Comparison of ENCODE assay signal across 9 cellular contexts in the genomic region with DNA sequence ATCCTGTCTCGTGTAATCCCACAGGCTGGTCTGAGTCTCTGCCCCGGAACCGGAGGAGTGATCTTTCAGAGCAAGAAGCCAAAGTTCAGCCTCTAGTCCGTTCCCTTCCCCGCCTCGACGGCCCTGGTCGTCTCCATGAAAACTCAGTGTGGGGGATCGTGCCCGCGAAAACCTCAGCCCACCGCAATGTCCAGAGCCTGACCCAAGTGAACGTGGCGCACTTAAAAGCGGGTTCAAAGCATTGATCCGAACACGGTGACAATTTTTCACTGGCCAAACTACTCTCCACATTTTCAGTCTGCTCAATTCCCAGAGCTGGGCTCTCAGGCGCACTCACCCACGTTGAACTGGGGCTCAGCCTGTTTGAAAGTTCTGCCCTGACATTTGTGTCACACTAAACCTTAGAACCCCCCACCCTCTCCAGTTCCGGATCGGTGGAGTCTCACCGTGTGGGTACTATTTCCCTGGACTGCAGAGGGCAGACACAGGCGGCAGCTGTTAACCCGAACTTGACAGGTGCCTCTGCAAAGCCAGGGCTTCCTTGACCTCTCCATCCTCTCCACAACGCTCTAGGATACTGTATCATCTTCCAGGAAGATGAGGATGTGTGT. TPM values are rescaled to one million over a fixed set of nuclear protein-coding genes. Genes with fewer than 3 reads are reported as not detected.
DNase-seq lines count a peak whose midpoint lies in the region; ATAC-seq, FAIRE-seq and TF ChIP-seq lines count a peak whose summit lies in the region.
"Had no signal": no experiment of that assay in that cellular context is flagged by ENCODE, and none has a peak within 500 bp of the region (broad histone marks: within the 10 kb centered on the region; RNA-seq: fewer than 3 reads in every experiment).

No MANE protein-coding gene starts in this region.

- peak overlapping the region; percentile 47 for H2BK5ac ChIP-seq in mesendoderm (ENCODE audit: low read length)

- peak overlapping the region; percentile 39 for H2BK120ac ChIP-seq in mesendoderm (ENCODE audit: low read depth, low read length)

- peak overlapping the region; percentile 75 for H3K9ac ChIP-seq in mesendoderm (ENCODE audit: low read length)

- H3K9me3 Mint-ChIP-seq in T-helper 1 cell treated with Interleukin-12 subunit alpha and Interleukin-12 subunit beta and Interleukin-4 antibody, amounts not matched to agents 30 μg/mL and 1 μg/mL, for 36 hours: no peaks in the 10 kb centered on the region
- H3K9me3 Mint-ChIP-seq in dendritic cell treated with granulocyte-macrophage colony-stimulating factor and Interleukin-4, amounts not matched to agents 40 ng/mL and 50 ng/mL, for 4 days: no peaks in the 10 kb centered on the region

- TF ChIP-seq CTCF in PC-9 (conservative IDR thresholded peaks at IDR 0.05): no peak

- no peaks in the 10 kb centered on the region for H4K20me1 ChIP-seq in PC-9 (ENCODE audit: insufficient read depth)

- peak overlapping the region; percentile 94 for H2AFZ ChIP-seq in PC-9

- no peak overlapping the region for H3K27ac ChIP-seq in PC-9
- H3K27ac ChIP-seq in mesendoderm (ENCODE audit: low read depth, low read length): no peak overlapping the region

- H3K79me2 ChIP-seq in PC-9 (ENCODE audit: low read depth) (no peaks in the 10 kb centered on the region), mesendoderm (ENCODE audit: control insufficient read depth, insufficient read depth, low read length) (peaks cover 5% of the 10 kb centered on the region)

- CTCF ChIA-PET in PC-9 (lab: Charles Lee): interaction anchor here (0.6 to 0.7 kb wide), 2 partner anchors 40 to 168 kb away, joined by 3 to 7 read pairs; no protein-coding TSS in a partner anchor

- no peaks in the 10 kb centered on the region for H3F3A ChIP-seq in PC-9 (ENCODE audit: insufficient read depth, low read depth)

- H3K36me3 ChIP-seq in PC-9 (ENCODE audit: low read depth): no peaks in the 10 kb centered on the region
- H3K36me3 ChIP-seq in mesendoderm (ENCODE audit: control insufficient read depth, insufficient read depth, low read length): no peaks in the 10 kb centered on the region

- H3K27me3 Mint-ChIP-seq in T-helper 1 cell treated with Interleukin-12 subunit alpha and Interleukin-12 subunit beta and Interleukin-4 antibody, amounts not matched to agents 30 μg/mL and 1 μg/mL, for 36 hours (ENCODE audit: low read depth): peaks cover 67% of the 10 kb centered on the region
- H3K27me3 Mint-ChIP-seq in dendritic cell treated with granulocyte-macrophage colony-stimulating factor and Interleukin-4, amounts not matched to agents 40 ng/mL and 50 ng/mL, for 4 days: peaks cover 75% of the 10 kb centered on the region

- H4K8ac ChIP-seq in mesendoderm (ENCODE audit: low read depth, low read length): no peak overlapping the region

- no peak for ATAC-seq in HG03108 (IDR thresholded peaks at IDR 0.05; ENCODE audit: unreplicated experiment)

- H3K4me1 Mint-ChIP-seq in T-helper 1 cell treated with Interleukin-12 subunit alpha and Interleukin-12 subunit beta and Interleukin-4 antibody, amounts not matched to agents 30 μg/mL and 1 μg/mL, for 36 hours (ENCODE audit: low read depth): peaks cover 11% of the 10 kb centered on the region
- H3K4me1 Mint-ChIP-seq in dendritic cell treated with granulocyte-macrophage colony-stimulating factor and Interleukin-4, amounts not matched to agents 40 ng/mL and 50 ng/mL, for 4 days (ENCODE audit: low read depth): peaks cover 20% of the 10 kb centered on the region

- H3K4me3 ChIP-seq in PC-9 (peak overlapping the region; percentile 89), mesendoderm (ENCODE audit: low read length) (peak overlapping the region; percentile 33)

- no peaks in the 10 kb centered on the region for H3K9me2 ChIP-seq in PC-9 (ENCODE audit: insufficient read depth)

- H3K4ac ChIP-seq in mesendoderm (ENCODE audit: low read depth, low read length): no peak overlapping the region

- peaks cover 5% of the 10 kb centered on the region for H3K79me1 ChIP-seq in mesendoderm (ENCODE audit: low read length)

- H3K18ac ChIP-seq in mesendoderm (ENCODE audit: low read length): peak overlapping the region; percentile 92

- FAIRE-seq in urothelium cell line (lab: Jason Lieb, UNC): peak; percentile 61

- no peak overlapping the region for H2AK5ac ChIP-seq in mesendoderm (ENCODE audit: low read length)

- no peak for DNase-seq in T-helper 1 cell
- DNase-seq in PC-9: peak in 1 of 2 experiments; percentile 21
- peak; percentile 60 for DNase-seq in mesendoderm
- DNase-seq in urothelium cell line (ENCODE audit: low spot score): peak; percentile 49
- DNase-seq in cerebellar nuclear complex (lab: John Stamatoyannopoulos, UW): no peak
- DNase-seq: DND-41 had no signal

- H3K4me1 ChIP-seq in PC-9 (replicated peaks; ENCODE audit: insufficient read depth): peaks cover 13% of the 10 kb centered on the region; the same call in 1 of the 2 replicates
- no peaks in the 10 kb centered on the region for H3K4me1 ChIP-seq in mesendoderm (ENCODE audit: control insufficient read depth, low read depth, low read length)

- peak overlapping the region; percentile 82 for H3K56ac ChIP-seq in mesendoderm (ENCODE audit: low read length)

- no peak overlapping the region for H3K27ac Mint-ChIP-seq in T-helper 1 cell treated with Interleukin-12 subunit alpha and Interleukin-12 subunit beta and Interleukin-4 antibody, amounts not matched to agents 30 μg/mL and 1 μg/mL, for 36 hours
- peak overlapping the region; percentile 44 for H3K27ac Mint-ChIP-seq in dendritic cell treated with granulocyte-macrophage colony-stimulating factor and Interleukin-4, amounts not matched to agents 40 ng/mL and 50 ng/mL, for 4 days

- peak overlapping the region; percentile 76 for H3K23ac ChIP-seq in mesendoderm (ENCODE audit: low read length)

- intact Hi-C loops in PC-9 (cut with micrococcal nuclease; ENCODE audit: unreplicated experiment): loop anchor here (2.0 to 5.0 kb wide), 4 partner anchors 167 to 747 kb away; no protein-coding TSS in a partner anchor
- intact Hi-C loops in dendritic cell treated with granulocyte-macrophage colony-stimulating factor and Interleukin-4, amounts not matched to agents 40 ng/mL and 50 ng/mL, for 4 days (cut with micrococcal nuclease): no loop called here

- H3K4me3 Mint-ChIP-seq in T-helper 1 cell treated with Interleukin-12 subunit alpha and Interleukin-12 subunit beta and Interleukin-4 antibody, amounts not matched to agents 30 μg/mL and 1 μg/mL, for 36 hours: peak overlapping the region; percentile 65
- peak overlapping the region; percentile 75 for H3K4me3 Mint-ChIP-seq in dendritic cell treated with granulocyte-macrophage colony-stimulating factor and Interleukin-4, amounts not matched to agents 40 ng/mL and 50 ng/mL, for 4 days

- WGBS in mesendoderm (ENCODE audit: extremely low coverage, insufficient coverage, low lambda C conversion rate): no CpG with 5 or more reads among the region's 25 CpGs

- H3K9me3 ChIP-seq in PC-9 (ENCODE audit: insufficient read depth, low read depth): no peaks in the 10 kb centered on the region

- no TSS peak for BruUV-seq in PC-9 (replicated peaks; lab: Mats Ljungman, UMichigan)

- POLR2A ChIA-PET in PC-9 (lab: Charles Lee; ENCODE audit: unreplicated experiment): no interaction called here

- no peaks in the 10 kb centered on the region for H3K27me3 ChIP-seq in PC-9 (ENCODE audit: insufficient read depth, low read depth)
- peaks cover 3% of the 10 kb centered on the region for H3K27me3 ChIP-seq in mesendoderm (ENCODE audit: insufficient read depth, low read length, poor library complexity)

- peak overlapping the region; percentile 78 for H3K4me2 ChIP-seq in PC-9
- H3K4me2 ChIP-seq in mesendoderm (ENCODE audit: low read length): peak overlapping the region; percentile 84

- peaks cover 1% of the 10 kb centered on the region for H3K36me3 Mint-ChIP-seq in T-helper 1 cell treated with Interleukin-12 subunit alpha and Interleukin-12 subunit beta and Interleukin-4 antibody, amounts not matched to agents 30 μg/mL and 1 μg/mL, for 36 hours (ENCODE audit: low read depth)
- no peaks in the 10 kb centered on the region for H3K36me3 Mint-ChIP-seq in dendritic cell treated with granulocyte-macrophage colony-stimulating factor and Interleukin-4, amounts not matched to agents 40 ng/mL and 50 ng/mL, for 4 days (ENCODE audit: low read depth)

- H4K5ac ChIP-seq in mesendoderm (ENCODE audit: low read length): peak overlapping the region; percentile 23

- no peak overlapping the region for H2BK15ac ChIP-seq in mesendoderm (replicated peaks; ENCODE audit: low read depth)

RNA-seq across cellular contexts. Expression of a gene that starts 0.9 kb away (rescaled TPM):
- 6.7 and 7.0 TPM in 2 replicates for total RNA-seq in PC-9 (2021)
- polyA plus RNA-seq in mesendoderm (2013, experiment 1 of 2): 3.9 TPM
- 3.8 TPM for polyA plus RNA-seq in mesendoderm (2013, experiment 2 of 2)

Comparison
In these comparisons a context has a peak if more than half of its experiments do, and no peak if none do; other contexts are left out.
1. DNase-seq: peak in mesendoderm (single experiment) and urothelium cell line (single experiment); none in T-helper 1 cell (0 of 5) and cerebellar nuclear complex (0 of 2).